In genomic region chr12:56224954-56225353, GRCh38 we compare ENCODE assay signal across 8 cellular contexts. TPM values are rescaled to one million over a fixed set of nuclear protein-coding genes. Genes with fewer than 3 reads are reported as not detected.
DNase-seq lines count a peak whose midpoint lies in the region; ATAC-seq and TF ChIP-seq lines count a peak whose summit lies in the region.

No MANE protein-coding gene starts in this region.

- H3K9ac ChIP-seq in ES-I3 (ENCODE audit: low read depth, low read length) (peak overlapping the region; percentile 86; the same call in 1 of the 2 replicates), parathyroid adenoma (no peak overlapping the region)

- H3K4me3 ChIP-seq in Panc1 (ENCODE audit: low read depth in 2 of 2, low read length in 2 of 2) (peak overlapping the region; percentile 71 to 81), epithelial cell of esophagus (ENCODE audit: low read length) (peak overlapping the region; percentile 77), parathyroid adenoma (ENCODE audit: low read depth, low read length) (peak overlapping the region; percentile 66)

- H3K4me1 ChIP-seq in ES-I3 (ENCODE audit: insufficient read depth, low read length) = peaks cover 3% of the 10 kb centered on the region; the same call in 1 of the 2 replicates
- H3K4me1 ChIP-seq in Panc1 (ENCODE audit: control insufficient read depth, insufficient read depth, low read length) = peaks cover 16% of the 10 kb centered on the region
- peaks cover 6% of the 10 kb centered on the region for H3K4me1 ChIP-seq in parathyroid adenoma

- POLR2A ChIA-PET in Panc1 (lab: Charles Lee) = no interaction called here

- ATAC-seq in Panc1 = no peak

- no peaks in the 10 kb centered on the region for H3K36me3 ChIP-seq in ES-I3 (ENCODE audit: insufficient read depth, low read length)
- H3K36me3 ChIP-seq in Panc1 (ENCODE audit: control insufficient read depth, insufficient read depth, low read length) = no peaks in the 10 kb centered on the region; the same call in 1 of the 2 replicates
- no peaks in the 10 kb centered on the region for H3K36me3 ChIP-seq in parathyroid adenoma (ENCODE audit: control insufficient read depth, insufficient read depth, low read length)

- DNase-seq in Panc1 (ENCODE audit: low read depth, low spot score) (no peak), epithelial cell of esophagus (ENCODE audit: low read depth) (no peak), medulla oblongata (ENCODE audit: extremely low spot score) (no peak), DMS53 (lab: John Stamatoyannopoulos, UW) (no peak), KG1 (lab: John Stamatoyannopoulos, UW) (no peak)
- no peak for DNase-seq in stimulated activated CD8-positive, alpha-beta memory T cell treated with anti-CD3 and anti-CD28 coated beads, Interleukin-4, amount 100 ng/mL, for 48 hours

- peak overlapping the region; percentile 79 for H2AFZ ChIP-seq in parathyroid adenoma

- in situ Hi-C loops in Panc1 (cut with HindIII; ENCODE audit: low pct_unique_long_range_greater_than_20kb, low sequenced_read_pairs) = no loop called here

- H3K27ac ChIP-seq in Panc1 (ENCODE audit: low read length) (peak overlapping the region; percentile 94), parathyroid adenoma (no peak overlapping the region)

- H3K79me2 ChIP-seq in parathyroid adenoma = peaks cover 2% of the 10 kb centered on the region

- TF ChIP-seq CTCF in Panc1 (IDR thresholded peaks at IDR 0.05) = no peak
- TF ChIP-seq CTCF in epithelial cell of esophagus (IDR thresholded peaks at IDR 0.05; ENCODE audit: insufficient read depth, low read depth, low read length, missing control alignments) = no peak
- no peak for TF ChIP-seq CTCF in parathyroid adenoma (IDR thresholded peaks at IDR 0.05)

- H3K27me3 ChIP-seq in Panc1 (ENCODE audit: control insufficient read depth, insufficient read depth, low read length) (no peaks in the 10 kb centered on the region), parathyroid adenoma (ENCODE audit: control insufficient read depth, insufficient read depth, low read length) (no peaks in the 10 kb centered on the region)

- no TSS peak for BruUV-seq in Panc1 (replicated peaks; lab: Mats Ljungman, UMichigan)

- CTCF ChIA-PET in Panc1 (lab: Charles Lee) = no interaction called here

- peak overlapping the region; percentile 84 for H3K4me2 ChIP-seq in parathyroid adenoma (ENCODE audit: low read length)

- intact Hi-C loops in Panc1 (cut with micrococcal nuclease; ENCODE audit: unreplicated experiment) = loop anchor here (2.0 kb wide), 1 partner anchor 32 kb away; no protein-coding TSS in a partner anchor

- no peaks in the 10 kb centered on the region for H3K9me3 ChIP-seq in ES-I3 (ENCODE audit: control insufficient read depth, insufficient read depth, low read length)
- H3K9me3 ChIP-seq in Panc1 (ENCODE audit: control insufficient read depth, insufficient read depth, low read depth, low read length) = no peaks in the 10 kb centered on the region
- H3K9me3 ChIP-seq in parathyroid adenoma (ENCODE audit: control insufficient read depth, low read length) = no peaks in the 10 kb centered on the region

RNA-seq across cellular contexts. Expression of gene NABP2, which starts 0.8 kb away (rescaled TPM):
- 99.6 TPM for total RNA-seq in Panc1 (2021; ENCODE audit: unreplicated experiment)
- polyA plus RNA-seq in Panc1 (2012; ENCODE audit: insufficient read length) = 116 TPM

RNA-seq across cellular contexts. Expression of gene RNF41, which starts 3.2 kb away (rescaled TPM):
- total RNA-seq in Panc1 (2021; ENCODE audit: unreplicated experiment) = 35.3 TPM
- 44.1 TPM for polyA plus RNA-seq in Panc1 (2012; ENCODE audit: insufficient read length)

RNA-seq across cellular contexts. Expression of gene SLC39A5, which starts 4.9 kb away (rescaled TPM):
- 0.23 TPM for total RNA-seq in Panc1 (2021; ENCODE audit: unreplicated experiment)
- 0.44 TPM for polyA plus RNA-seq in Panc1 (2012; ENCODE audit: insufficient read length)

RNA-seq across cellular contexts. Expression of gene ANKRD52, which starts 33.2 kb away (rescaled TPM):
- 67.5 TPM for total RNA-seq in Panc1 (2021; ENCODE audit: unreplicated experiment)
- polyA plus RNA-seq in Panc1 (2012; ENCODE audit: insufficient read length) = 48.3 TPM

RNA-seq across cellular contexts. Expression of gene SMARCC2, which starts 35.7 kb away (rescaled TPM):
- total RNA-seq in Panc1 (2021; ENCODE audit: unreplicated experiment) = 129 TPM
- 105 TPM for polyA plus RNA-seq in Panc1 (2012; ENCODE audit: insufficient read length)
